ENCODE assay signal across 8 cellular contexts in the genomic region with DNA sequence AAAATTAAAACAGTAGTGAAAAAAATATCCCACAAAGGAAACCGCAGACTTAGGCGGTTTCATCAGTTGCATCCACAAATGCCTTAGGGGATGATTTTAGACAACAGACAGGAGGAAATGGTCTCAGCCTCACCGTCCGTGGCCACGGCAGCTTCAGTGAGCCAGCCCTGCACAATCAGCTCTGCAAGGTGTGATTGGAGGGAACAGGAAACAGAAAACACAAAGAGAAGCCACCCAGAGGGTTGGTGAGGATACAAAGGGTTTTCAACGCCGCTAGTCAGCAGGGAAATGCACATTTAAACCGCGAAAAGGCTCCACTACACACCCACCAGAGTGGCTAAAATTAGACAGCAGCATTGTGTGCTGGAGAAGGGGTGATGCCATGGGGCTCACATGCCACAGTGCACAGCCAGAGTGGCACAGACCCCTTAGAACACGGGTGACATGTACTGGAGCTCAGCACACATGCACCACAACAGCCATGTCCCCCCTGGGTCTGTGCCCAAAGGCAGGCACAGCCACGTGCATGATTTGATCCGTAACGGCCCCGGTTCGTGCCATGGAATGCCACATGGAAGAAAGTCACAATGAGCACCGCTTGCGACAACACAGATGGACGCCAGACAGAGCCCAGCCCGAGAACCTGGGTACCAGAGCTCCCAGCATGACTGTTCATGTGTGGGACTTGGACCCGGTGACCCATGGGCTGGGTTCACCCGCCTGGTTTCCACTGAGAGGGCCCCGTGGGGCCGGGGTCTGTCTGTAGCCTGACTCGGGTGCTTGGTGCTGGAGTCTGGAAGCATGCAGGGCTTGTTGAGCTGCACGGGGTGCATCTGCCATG. TPM values are rescaled to one million over a fixed set of nuclear protein-coding genes. Genes with fewer than 3 reads are reported as not detected.
DNase-seq lines count a peak whose midpoint lies in the region; ATAC-seq, FAIRE-seq and TF ChIP-seq lines count a peak whose summit lies in the region.

No MANE protein-coding gene starts in this region.

- CTCF ChIA-PET in H1 (lab: Charles Lee; ENCODE audit: partially characterized antibody) = interaction anchor here (1.6 kb wide), 1 partner anchor 13 kb away, joined by 5 read pairs; no protein-coding TSS in a partner anchor

- no peak overlapping the region for H3K56ac ChIP-seq in H1 (replicated peaks; ENCODE audit: insufficient read length, low read depth, low read length)

- H3K9me3 ChIP-seq in RWPE2 (ENCODE audit: severe bottlenecking) (no peaks in the 10 kb centered on the region), H1 (ENCODE audit: insufficient read depth in 2 of 2, low read depth in 1 of 2, low read length in 1 of 2) (peaks cover 0 to 9% of the 10 kb centered on the region in 2 experiments; a peak in 1 of 4 replicates), right atrium auricular region (no peaks in the 10 kb centered on the region)

- H3K79me2 ChIP-seq in H1 (ENCODE audit: control insufficient read depth in 1 of 2, insufficient read depth in 2 of 2, low read length in 2 of 2) = no peaks in the 10 kb centered on the region

- no peaks in the 10 kb centered on the region for H4K20me1 ChIP-seq in H1 (replicated peaks in 1 of 2; ENCODE audit: control insufficient read depth in 1 of 2, insufficient read depth in 2 of 2, low read length in 2 of 2)

- no peak for TF ChIP-seq RAD21 in H1 (IDR thresholded peaks at IDR 0.05 in 1 of 2, conservative IDR thresholded peaks at IDR 0.05 in 1 of 2; ENCODE audit: low read depth in 2 of 2, low read length in 2 of 2)

- H3K27me3 ChIP-seq in RWPE2 (ENCODE audit: insufficient read depth, poor library complexity, severe bottlenecking) = no peaks in the 10 kb centered on the region
- H3K27me3 ChIP-seq in H1 (replicated peaks in 1 of 4; ENCODE audit: control insufficient read depth in 3 of 4, extremely low read depth in 1 of 4, insufficient read depth in 3 of 4, low read length in 3 of 4) = no peaks in the 10 kb centered on the region
- H3K27me3 ChIP-seq in right atrium auricular region = no peaks in the 10 kb centered on the region

- no peak overlapping the region for H2AK5ac ChIP-seq in H1 (ENCODE audit: low read depth, low read length)

- H3K4me3 ChIP-seq in RWPE2 (ENCODE audit: severe bottlenecking) (no peak overlapping the region), H1 (ENCODE audit: extremely low read depth in 1 of 4, insufficient read depth in 2 of 4, low read depth in 3 of 4, low read length in 4 of 4) (no peak overlapping the region), right atrium auricular region (no peak overlapping the region)

- peaks cover 21% of the 10 kb centered on the region for H3K4me1 ChIP-seq in RWPE2 (ENCODE audit: insufficient read depth, poor library complexity, severe bottlenecking)
- peaks cover 11 to 17% (median 14%) of the 10 kb centered on the region in 4 experiments for H3K4me1 ChIP-seq in H1 (replicated peaks in 1 of 4; ENCODE audit: control insufficient read depth in 3 of 4, insufficient read depth in 4 of 4, low read length in 3 of 4)
- peaks cover 0 to 8% of the 10 kb centered on the region in 2 donors for H3K4me1 ChIP-seq in right atrium auricular region

- no peak for TF ChIP-seq EP300 in H1 (IDR thresholded peaks at IDR 0.05; ENCODE audit: borderline replicate concordance in 1 of 2, low read depth in 2 of 2, low read length in 2 of 2)

- peak overlapping the region; percentile 12 for H3K4ac ChIP-seq in H1 (replicated peaks; ENCODE audit: insufficient read length, low read depth, low read length)

- H2BK15ac ChIP-seq in H1 (ENCODE audit: low read length) = 0 out of 2 replicates have a peak overlapping the region, but pooled peaks have one; percentile 61

- H3K27ac ChIP-seq in RWPE2 (ENCODE audit: poor library complexity, severe bottlenecking) = no peak overlapping the region
- H3K27ac ChIP-seq in H1 (ENCODE audit: low read depth, low read length) = no peak overlapping the region
- no peak overlapping the region for H3K27ac ChIP-seq in right atrium auricular region

- no peak overlapping the region for H2AFZ ChIP-seq in H1 (ENCODE audit: low read length)

- no peak overlapping the region for H2BK120ac ChIP-seq in H1 (replicated peaks; ENCODE audit: low read depth, low read length)

- H3K14ac ChIP-seq in H1 (ENCODE audit: insufficient read length) = no peak overlapping the region

- H2BK12ac ChIP-seq in H1 (ENCODE audit: low read depth, low read length) = no peak overlapping the region

- no peak overlapping the region for H4K5ac ChIP-seq in H1 (ENCODE audit: insufficient read length, low read depth, low read length)

- no peak for FAIRE-seq in H1 (lab: Jason Lieb, UNC)

- 87% methylated on average over 25 of the region's 25 CpGs; no CpG with 5 or more reads in 1 of the 2 experiments for WGBS in H1 (ENCODE audit: extremely low coverage in 1 of 2, insufficient coverage in 1 of 2, insufficient read length in 1 of 2, insufficient replicate concordance in 2 of 2, low coverage in 1 of 2, low lambda C conversion rate in 2 of 2, missing lambda C conversion rate in 1 of 2), 2 experiments

- no peaks in the 10 kb centered on the region; the same call in 1 of the 2 replicates for H3K23me2 ChIP-seq in H1 (ENCODE audit: low read depth, low read length)

- peak overlapping the region; percentile 68; the same call in 1 of the 2 replicates for H4K8ac ChIP-seq in H1 (ENCODE audit: extremely low read depth, insufficient read depth, low read length)

- H4K91ac ChIP-seq in H1 (replicated peaks; ENCODE audit: insufficient read length, low read length) = peak overlapping the region; percentile 71

- H3K4me2 ChIP-seq in H1 (ENCODE audit: insufficient read depth in 1 of 2, low read depth in 2 of 2, low read length in 2 of 2) = no peak overlapping the region

- POLR2A ChIA-PET in H1 (lab: Charles Lee; ENCODE audit: partially characterized antibody) = interaction anchor here (0.8 to 1.0 kb wide), 2 partner anchors 24 to 31 kb away, joined by 3 read pairs; no protein-coding TSS in a partner anchor

- H2BK20ac ChIP-seq in H1 (ENCODE audit: low read length) = peak overlapping the region; percentile 55; the same call in 1 of the 2 replicates

- H2BK5ac ChIP-seq in H1 (ENCODE audit: low read depth, low read length) = peak overlapping the region; percentile 75; the same call in 1 of the 2 replicates

- no peaks in the 10 kb centered on the region for H3K79me1 ChIP-seq in H1 (ENCODE audit: low read depth, low read length)

- peak; percentile 80 for ATAC-seq in GM19324 (IDR thresholded peaks at IDR 0.05; ENCODE audit: low FRiP score, unreplicated experiment)
- peak; percentile 75 for ATAC-seq in HG03159 (IDR thresholded peaks at IDR 0.05; ENCODE audit: unreplicated experiment)
- ATAC-seq in RWPE2 (ENCODE audit: low read depth) = no peak

- TF ChIP-seq POLR2A in H1 (IDR thresholded peaks at IDR 0.05; ENCODE audit: control extremely low read depth in 1 of 2, low read depth in 2 of 2, low read length in 2 of 2) = no peak

- peaks cover 14% of the 10 kb centered on the region for H3K36me3 ChIP-seq in RWPE2 (ENCODE audit: low read depth)
- peaks cover 0 to 5% (median 1%) of the 10 kb centered on the region in 4 experiments; a peak in 3 of 8 replicates for H3K36me3 ChIP-seq in H1 (ENCODE audit: control insufficient read depth in 2 of 4, insufficient read depth in 4 of 4, low read length in 3 of 4)
- H3K36me3 ChIP-seq in right atrium auricular region = peaks cover 6% of the 10 kb centered on the region

- H3K23ac ChIP-seq in H1 (ENCODE audit: insufficient read length) = no peak overlapping the region

- H3K9ac ChIP-seq in H1 (replicated peaks in 1 of 4; ENCODE audit: extremely low read depth in 1 of 4, low read depth in 3 of 4, low read length in 3 of 4) = no peak overlapping the region

- TF ChIP-seq CTCF in RWPE2 (IDR thresholded peaks at IDR 0.05; ENCODE audit: poor library complexity, severe bottlenecking) (no peak), H1 (IDR thresholded peaks at IDR 0.05; ENCODE audit: control extremely low read depth in 1 of 3, insufficient read depth in 1 of 3, low read depth in 1 of 3, low read length in 3 of 3) (no peak), right atrium auricular region (IDR thresholded peaks at IDR 0.05) (no peak)

- DNase-seq in DMS153 treated with DMSO at 0.1 percent for 48 hours (lab: John Stamatoyannopoulos, UW; ENCODE audit: unreplicated experiment) (peak; percentile 86), RWPE2 (ENCODE audit: low spot score) (peak; percentile 67), H1 (ENCODE audit: low read depth in 1 of 2, low spot score in 2 of 2) (no peak), right atrium auricular region (ENCODE audit: low spot score) (no peak), RKO (ENCODE audit: low spot score) (no peak), C1 segment of cervical spinal cord (lab: John Stamatoyannopoulos, UW) (no peak)

- no peak overlapping the region; the same call in 1 of the 2 replicates for H3K18ac ChIP-seq in H1 (ENCODE audit: extremely low read depth, low read length)

TF ChIP-seq in H1, 55 proteins besides CTCF, POLR2A, EP300 and RAD21 (continues in another document):
- TF ChIP-seq TAF1 (IDR thresholded peaks at IDR 0.05; ENCODE audit: low read depth, low read length) = no peak
- no peak for TF ChIP-seq POU5F1 (IDR thresholded peaks at IDR 0.05; ENCODE audit: low read depth, low read length)
- no peak for TF ChIP-seq KDM5A (IDR thresholded peaks at IDR 0.05; ENCODE audit: low read length)
- no peak for TF ChIP-seq TBP (IDR thresholded peaks at IDR 0.05; ENCODE audit: low read depth, low read length)
- no peak for TF ChIP-seq GABPA (IDR thresholded peaks at IDR 0.05; ENCODE audit: borderline replicate concordance, insufficient read depth, low read length)

RNA-seq across cellular contexts. Expression of a gene that starts 18.3 kb away (rescaled TPM):
- 21.0 and 23.1 TPM in 2 replicates for total RNA-seq in H1 (2021; fragmentation: NEBNext Ultra II Directional; extraction: Animal tissue kit (Norgen Biotek cat#: 25700))
- polyA plus RNA-seq in H1 (2011; rRNA removed) = 13.1 and 23.0 TPM in 2 replicates
- polyA plus RNA-seq in H1 (2011; cell fraction: cytosol; rRNA removed) = 19.3 TPM
- 70.1 TPM for polyA plus RNA-seq in H1 (2011; cell fraction: nucleus; rRNA removed)
- polyA plus RNA-seq in H1 (2012, experiment 1 of 2) = 11.6 to 23.1 TPM (median 17.1 TPM) in 4 replicates
- 10.2 TPM for polyA plus RNA-seq in H1 (2012, experiment 2 of 2)
- polyA plus RNA-seq in H1 (2013, experiment 1 of 2) = 16.6 TPM
- 13.5 TPM for polyA plus RNA-seq in H1 (2013, experiment 2 of 2)
- polyA minus RNA-seq in H1 (2011; rRNA and poly(A)+ RNA removed) = 12.3 and 13.0 TPM in 2 replicates
- 20.2 TPM for polyA minus RNA-seq in H1 (2011; cell fraction: cytosol; rRNA and poly(A)+ RNA removed)
- 38.0 TPM for polyA minus RNA-seq in H1 (2011; cell fraction: nucleus; rRNA and poly(A)+ RNA removed)
- total RNA-seq in right atrium auricular region = not detected

RNA-seq across cellular contexts. Expression of a gene that starts 31.7 kb away (rescaled TPM):
- total RNA-seq in H1 (2021; fragmentation: NEBNext Ultra II Directional; extraction: Animal tissue kit (Norgen Biotek cat#: 25700)) = 102 and 109 TPM in 2 replicates
- polyA plus RNA-seq in H1 (2011; rRNA removed) = 119 and 122 TPM in 2 replicates
- polyA plus RNA-seq in H1 (2011; cell fraction: cytosol; rRNA removed) = 110 TPM
- polyA plus RNA-seq in H1 (2011; cell fraction: nucleus; rRNA removed) = 138 TPM
- polyA plus RNA-seq in H1 (2012, experiment 1 of 2) = 78.3 to 114 TPM (median 89.5 TPM) in 4 replicates
- polyA plus RNA-seq in H1 (2012, experiment 2 of 2) = 134 TPM
- 79.2 TPM for polyA plus RNA-seq in H1 (2013, experiment 1 of 2)
- 82.6 TPM for polyA plus RNA-seq in H1 (2013, experiment 2 of 2)
- 97.1 and 170 TPM in 2 replicates for polyA minus RNA-seq in H1 (2011; rRNA and poly(A)+ RNA removed)
- polyA minus RNA-seq in H1 (2011; cell fraction: cytosol; rRNA and poly(A)+ RNA removed) = 66.9 TPM
- 56.8 TPM for polyA minus RNA-seq in H1 (2011; cell fraction: nucleus; rRNA and poly(A)+ RNA removed)
- total RNA-seq in right atrium auricular region = 10 to 100 TPM; 56.6 to 85.4 TPM

Comparison
In these comparisons a context has a peak if more than half of its experiments do, and no peak if none do; other contexts are left out.
1. DNase-seq: peak in DMS153 treated with DMSO at 0.1 percent for 48 hours (single experiment) and RWPE2 (single experiment); none in H1 (0 of 2), right atrium auricular region (single experiment), RKO (single experiment) and C1 segment of cervical spinal cord (0 of 14).
2. RNA of a gene that starts 18.3 kb away (total RNA-seq): 21.0 to 23.1 TPM in H1; not detected in right atrium auricular region; every median in the first group is over 10 times any median in the second.